8 cellular contexts compared by ENCODE assay signal in genomic region chr1:6414443-6414844, GRCh38. TPM values are rescaled to one million over a fixed set of nuclear protein-coding genes. Genes with fewer than 3 reads are reported as not detected.
DNase-seq lines count a peak whose midpoint lies in the region; ATAC-seq, FAIRE-seq and TF ChIP-seq lines count a peak whose summit lies in the region.

No MANE protein-coding gene starts in this region.

- no peak for FAIRE-seq in urothelium cell line (lab: Jason Lieb, UNC)

- H3K36me3 ChIP-seq in OCI-LY1 (ENCODE audit: insufficient read depth, low read length) (no peaks in the 10 kb centered on the region), gastrocnemius medialis (no peaks in the 10 kb centered on the region)

- intact Hi-C loops in gastrocnemius medialis (cut with DNase I; ENCODE audit: low total_unique reads), result no loop called here

- no peaks in the 10 kb centered on the region for H4K20me1 ChIP-seq in OCI-LY1 (ENCODE audit: insufficient read depth, low read length)

- H3K79me2 ChIP-seq in OCI-LY1 (ENCODE audit: insufficient read depth, low read length), result no peaks in the 10 kb centered on the region

- no peaks in the 10 kb centered on the region for H3K4me1 ChIP-seq in OCI-LY1 (ENCODE audit: insufficient read depth, low read length, severe bottlenecking)
- peaks cover 0 to 5% of the 10 kb centered on the region in 2 donors for H3K4me1 ChIP-seq in gastrocnemius medialis

- H3K9me3 ChIP-seq in OCI-LY1 (ENCODE audit: low read length) (no peaks in the 10 kb centered on the region), gastrocnemius medialis (no peaks in the 10 kb centered on the region)

- H3F3A ChIP-seq in OCI-LY1 (ENCODE audit: insufficient read depth, low read length), result no peaks in the 10 kb centered on the region

- TF ChIP-seq POLR2A in gastrocnemius medialis (IDR thresholded peaks at IDR 0.05), result no peak

- peak; percentile 48 for ATAC-seq in HG02763 (IDR thresholded peaks at IDR 0.05; ENCODE audit: unreplicated experiment)
- ATAC-seq in gastrocnemius medialis, result no peak

- no peaks in the 10 kb centered on the region for H3K9me2 ChIP-seq in OCI-LY1 (ENCODE audit: low read depth, low read length)

- DNase-seq in activated T-cell treated with anti-CD3 and anti-CD28 coated beads for 24 hours (ENCODE audit: low read depth), result peak; percentile 40
- DNase-seq in activated T-cell treated with anti-CD3 and anti-CD28 coated beads, Interleukin-2, amount 50 U/mL, for 1 hour, result no peak
- peak; percentile 72 for DNase-seq in astrocyte of the hippocampus (ENCODE audit: low read depth, low spot score)
- DNase-seq in kidney tubule cell (ENCODE audit: low spot score), result peak; percentile 66
- peak; percentile 50 for DNase-seq in urothelium cell line (ENCODE audit: low spot score)
- no peak for DNase-seq in gastrocnemius medialis

- H3K27ac ChIP-seq in OCI-LY1 (ENCODE audit: low read depth, low read length, poor library complexity, severe bottlenecking) (no peak overlapping the region), gastrocnemius medialis (no peak overlapping the region)

- H3K4me2 ChIP-seq in OCI-LY1 (ENCODE audit: low read length), result no peak overlapping the region

- no peak overlapping the region for H3K9ac ChIP-seq in OCI-LY1 (ENCODE audit: low read length)

- in situ Hi-C loops in gastrocnemius medialis (cut with MboI; ENCODE audit: low sequenced_read_pairs in 4 of 4), result loop anchor here in 1 of 4 donors (25.0 kb wide), 1 partner anchor 177 kb away; the partner anchor contains the start of genes HES3 and ICMT

- H3K27me3 ChIP-seq in OCI-LY1 (ENCODE audit: insufficient read depth, low read length) (peaks cover 15% of the 10 kb centered on the region), gastrocnemius medialis (peaks cover 62 to 65% (median 63%) of the 10 kb centered on the region in 3 donors)

- TF ChIP-seq CTCF in OCI-LY1 (IDR thresholded peaks at IDR 0.05; ENCODE audit: low read length), result peak; percentile 60
- no peak for TF ChIP-seq CTCF in gastrocnemius medialis (IDR thresholded peaks at IDR 0.05 in 4 of 5, conservative IDR thresholded peaks at IDR 0.05 in 1 of 5)

- H3K4me3 ChIP-seq in OCI-LY1 (ENCODE audit: low read depth, low read length, poor library complexity, severe bottlenecking), result no peak overlapping the region
- no peak overlapping the region for H3K4me3 ChIP-seq in gastrocnemius medialis

- H2AFZ ChIP-seq in OCI-LY1 (ENCODE audit: low read length), result no peak overlapping the region

RNA-seq across cellular contexts. Expression of gene HES2, which starts 5.3 kb away (rescaled TPM):
- under 1 TPM in 1 of 4 donors, not detected in 3; 0.24 TPM for total RNA-seq in gastrocnemius medialis

RNA-seq across cellular contexts. Expression of gene ESPN, which starts 10.1 kb away (rescaled TPM):
- under 1 TPM in 1 of 4 donors, not detected in 3; 0.41 TPM for total RNA-seq in gastrocnemius medialis

RNA-seq across cellular contexts. Expression of gene ACOT7, which starts 20.9 kb away (rescaled TPM):
- total RNA-seq in gastrocnemius medialis, result 1 to 10 TPM; 1.3 to 5.8 (median 3.2) TPM

RNA-seq across cellular contexts. Expression of gene TNFRSF25, which starts 51.5 kb away (rescaled TPM):
- total RNA-seq in gastrocnemius medialis, result 1 to 10 TPM; 1.0 to 4.2 (median 2.7) TPM

Comparison
In these comparisons a context has a peak if more than half of its experiments do, and no peak if none do; other contexts are left out.
1. DNase-seq: peak in activated T-cell treated with anti-CD3 and anti-CD28 coated beads for 24 hours (single experiment), astrocyte of the hippocampus (single experiment), kidney tubule cell (single experiment) and urothelium cell line (single experiment); none in activated T-cell treated with anti-CD3 and anti-CD28 coated beads, Interleukin-2, amount 50 U/mL, for 1 hour (single experiment) and gastrocnemius medialis (0 of 2).